ENCODE assay signal across 24 cellular contexts in the genomic region with DNA sequence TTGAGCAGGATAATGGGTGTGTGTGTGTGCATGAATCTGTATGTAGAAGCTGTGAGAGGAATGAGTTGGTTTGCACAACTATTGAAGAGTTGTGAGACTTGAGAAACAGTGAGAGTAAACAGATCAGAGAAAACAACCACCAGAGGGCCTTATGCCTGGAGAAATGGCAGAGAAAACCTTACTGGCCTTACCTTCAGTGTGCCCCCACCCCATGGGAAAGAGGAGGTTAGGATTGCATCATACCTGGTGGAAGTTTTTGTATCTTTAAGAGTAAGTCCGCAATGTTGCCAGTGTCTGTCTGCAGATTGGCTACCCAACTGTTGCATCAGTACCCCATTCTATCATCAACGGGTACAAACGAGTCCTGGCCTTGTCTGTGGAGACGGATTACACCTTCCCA.
DNase-seq lines count a peak whose midpoint lies in the region; ATAC-seq and TF ChIP-seq lines count a peak whose summit lies in the region.
"Had no signal": no experiment of that assay in that cellular context is flagged by ENCODE, and none has a peak within 500 bp of the region (broad histone marks: within the 10 kb centered on the region; RNA-seq: fewer than 3 reads in every experiment).

No MANE protein-coding gene starts in this region.

- CTCF ChIA-PET in Panc1 (lab: Charles Lee): no interaction called here

- H3K27ac ChIP-seq in Panc1 (ENCODE audit: low read length): no peak overlapping the region
- H3K27ac ChIP-seq in colonic mucosa: no peak overlapping the region
- H3K27ac ChIP-seq: left lung, thoracic aorta had no signal

- peaks cover 1% of the 10 kb centered on the region for H3K9me3 Mint-ChIP-seq in glutamatergic neuron (ENCODE audit: unreplicated experiment)

- intact Hi-C loops in Panc1 (cut with micrococcal nuclease; ENCODE audit: unreplicated experiment) (no loop called here), colonic mucosa (cut with DNase I) (no loop called here)

- H3K4me1 ChIP-seq in Panc1 (ENCODE audit: control insufficient read depth, insufficient read depth, low read length) (no peaks in the 10 kb centered on the region), colonic mucosa (no peaks in the 10 kb centered on the region)
- H3K4me1 ChIP-seq: left lung had no signal

- H3K27me3 ChIP-seq in Panc1 (ENCODE audit: control insufficient read depth, insufficient read depth, low read length) (no peaks in the 10 kb centered on the region), colonic mucosa (no peaks in the 10 kb centered on the region)
- H3K27me3 ChIP-seq: left lung had no signal

- no TSS peak for BruUV-seq in Panc1 (replicated peaks; lab: Mats Ljungman, UMichigan)

- no peak overlapping the region for H3K4me3 Mint-ChIP-seq in glutamatergic neuron (ENCODE audit: unreplicated experiment)
- H3K4me3 Mint-ChIP-seq: activated naive CD8-positive, alpha-beta T cell treated with anti-CD3 and anti-CD28 coated beads, Interleukin-2, amount 50 U/mL, for 24 hours; activated T-cell treated with anti-CD3 and anti-CD28 coated beads, Interleukin-2, amount 50 U/mL, for 4 hours; CD4-positive, CD25-positive, alpha-beta regulatory T cell; naive B cell; stimulated activated naive CD8-positive, alpha-beta T cell treated with anti-CD3 and anti-CD28 coated beads, Interleukin-15, Interleukin-2, amounts not matched to agents 100 ng/mL and 50 ng/mL, for 24 hours had no signal

- in situ Hi-C loops in Panc1 (cut with HindIII; ENCODE audit: low pct_unique_long_range_greater_than_20kb, low sequenced_read_pairs): no loop called here

- H3K9ac ChIP-seq in colonic mucosa (ENCODE audit: low read depth in 2 of 2, low read length in 2 of 2): no peak overlapping the region

- no peaks in the 10 kb centered on the region for H3K27me3 Mint-ChIP-seq in glutamatergic neuron (ENCODE audit: unreplicated experiment)
- H3K27me3 Mint-ChIP-seq: activated naive CD8-positive, alpha-beta T cell treated with anti-CD3 and anti-CD28 coated beads, Interleukin-2, amount 50 U/mL, for 24 hours; CD4-positive, CD25-positive, alpha-beta regulatory T cell; naive B cell; stimulated activated naive CD8-positive, alpha-beta T cell treated with anti-CD3 and anti-CD28 coated beads, Interleukin-15, Interleukin-2, amounts not matched to agents 100 ng/mL and 50 ng/mL, for 24 hours had no signal

- H3K27ac Mint-ChIP-seq in glutamatergic neuron (ENCODE audit: unreplicated experiment): no peak overlapping the region
- H3K27ac Mint-ChIP-seq: activated naive CD8-positive, alpha-beta T cell treated with anti-CD3 and anti-CD28 coated beads, Interleukin-2, amount 50 U/mL, for 24 hours; CD4-positive, CD25-positive, alpha-beta regulatory T cell; naive B cell; stimulated activated naive CD8-positive, alpha-beta T cell treated with anti-CD3 and anti-CD28 coated beads, Interleukin-15, Interleukin-2, amounts not matched to agents 100 ng/mL and 50 ng/mL, for 24 hours had no signal

- H3K9me3 ChIP-seq in Panc1 (ENCODE audit: control insufficient read depth, insufficient read depth, low read depth, low read length) (no peaks in the 10 kb centered on the region), colonic mucosa (no peaks in the 10 kb centered on the region)
- H3K9me3 ChIP-seq: thoracic aorta had no signal

- peaks cover 5% of the 10 kb centered on the region for H3K36me3 Mint-ChIP-seq in glutamatergic neuron (ENCODE audit: unreplicated experiment)
- H3K36me3 Mint-ChIP-seq: CD4-positive, CD25-positive, alpha-beta regulatory T cell; naive B cell had no signal

- H3K36me3 ChIP-seq in Panc1 (ENCODE audit: control insufficient read depth, insufficient read depth, low read length) (no peaks in the 10 kb centered on the region), colonic mucosa (no peaks in the 10 kb centered on the region)
- H3K36me3 ChIP-seq: left lung, thoracic aorta had no signal

- no peak overlapping the region for H3K4me3 ChIP-seq in Panc1 (ENCODE audit: low read depth in 2 of 2, low read length in 2 of 2)
- H3K4me3 ChIP-seq in retinal pigment epithelial cell (ENCODE audit: low read length): no peak overlapping the region
- no peak overlapping the region for H3K4me3 ChIP-seq in colonic mucosa
- H3K4me3 ChIP-seq: K562, left lung, thoracic aorta had no signal

- no peak for ATAC-seq in Panc1
- ATAC-seq in GM19035 (IDR thresholded peaks at IDR 0.05; ENCODE audit: unreplicated experiment): no peak
- ATAC-seq: activated naive CD8-positive, alpha-beta T cell treated with anti-CD3 and anti-CD28 coated beads, Interleukin-2, amount 50 U/mL, for 24 hours; activated T-cell treated with anti-CD3 and anti-CD28 coated beads, Interleukin-2, amount 50 U/mL, for 4 hours; K562; left lung had no signal

- POLR2A ChIA-PET in Panc1 (lab: Charles Lee): no interaction called here

- TF ChIP-seq CTCF in Panc1 (IDR thresholded peaks at IDR 0.05): 0 out of 2 replicates have a peak, but pooled peaks have one; percentile 14
- peak; percentile 9 for TF ChIP-seq CTCF in glutamatergic neuron (IDR thresholded peaks at IDR 0.05; ENCODE audit: partially characterized antibody, unreplicated experiment)
- peak; percentile 15 for TF ChIP-seq CTCF in retinal pigment epithelial cell (conservative IDR thresholded peaks at IDR 0.05; ENCODE audit: low read depth, low read length)
- TF ChIP-seq CTCF in colonic mucosa (IDR thresholded peaks at IDR 0.05): no peak

- DNase-seq in SIG-M5 treated with dmso at 0.1 percent for 504 hours (lab: John Stamatoyannopoulos, UW; ENCODE audit: unreplicated experiment): peak; percentile 1
- no peak for DNase-seq in SIG-M5 (lab: John Stamatoyannopoulos, UW)
- DNase-seq in Panc1 (ENCODE audit: low read depth, low spot score): no peak
- DNase-seq in glutamatergic neuron: no peak
- DNase-seq in retinal pigment epithelial cell (ENCODE audit: low read depth): no peak
- DNase-seq in NCI-H526 (lab: John Stamatoyannopoulos, UW): no peak
- DNase-seq in colonic mucosa: no peak
- DNase-seq: activated CD4-positive, alpha-beta T cell treated with anti-CD3 and anti-CD28 coated beads, Interleukin-2, amount 50 U/mL, for 1 hour; activated naive CD8-positive, alpha-beta T cell treated with anti-CD3 and anti-CD28 coated beads, Interleukin-2, amount 50 U/mL, for 24 hours; activated T-cell treated with anti-CD3 and anti-CD28 coated beads, Interleukin-2, amount 50 U/mL, for 4 hours; CD4-positive, CD25-positive, alpha-beta regulatory T cell; cerebellar nuclear complex; left lung; MM.1S; naive B cell; NCI-H1417 treated with DMSO at 0.1 percent for 48 hours; NCI-H2081 treated with DMSO at 0.1 percent for 48 hours; NCI-H345; NCI-H748 treated with DMSO at 0.1 percent for 48 hours; T-helper 9 cell had no signal

- H3K4me1 Mint-ChIP-seq in glutamatergic neuron (ENCODE audit: low read depth, unreplicated experiment): peaks cover 12% of the 10 kb centered on the region
- H3K4me1 Mint-ChIP-seq: activated naive CD8-positive, alpha-beta T cell treated with anti-CD3 and anti-CD28 coated beads, Interleukin-2, amount 50 U/mL, for 24 hours; CD4-positive, CD25-positive, alpha-beta regulatory T cell; naive B cell had no signal
